Comparison of ENCODE assay signal across 1 cellular context in the genomic region with DNA sequence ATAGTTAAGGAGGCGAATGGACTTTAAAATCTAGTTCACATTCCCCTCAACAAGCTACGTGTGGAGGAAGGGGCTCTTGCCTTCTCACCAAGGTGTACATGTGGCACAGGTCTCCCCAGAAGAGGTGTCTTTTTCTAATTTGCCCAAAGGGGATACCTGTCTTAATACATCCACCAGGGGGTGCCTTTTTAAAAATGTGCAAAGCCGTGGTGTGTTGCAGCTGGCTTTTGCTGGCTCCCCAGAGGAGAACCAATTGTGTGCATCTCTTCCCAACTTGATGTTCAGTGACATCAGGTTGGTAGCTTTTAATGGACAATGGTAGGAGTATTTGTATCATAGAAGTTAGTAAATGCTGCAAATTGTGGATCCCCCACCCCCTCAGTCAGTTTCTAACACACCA.
TF ChIP-seq lines count a peak whose summit lies in the region.

No MANE protein-coding gene starts in this region.

TF ChIP-seq in HepG2, 621 proteins besides CTCF, POLR2A, EP300 and RAD21 (continued from another document):
- peak; percentile 32 for TF ChIP-seq STAG1 (CRISPR knock-in tag; IDR thresholded peaks at IDR 0.05)
- no peak for TF ChIP-seq MYNN (CRISPR knock-in tag; IDR thresholded peaks at IDR 0.05; ENCODE audit: low read depth)
